ENCODE assay signal across 33 cellular contexts in the genomic region with DNA sequence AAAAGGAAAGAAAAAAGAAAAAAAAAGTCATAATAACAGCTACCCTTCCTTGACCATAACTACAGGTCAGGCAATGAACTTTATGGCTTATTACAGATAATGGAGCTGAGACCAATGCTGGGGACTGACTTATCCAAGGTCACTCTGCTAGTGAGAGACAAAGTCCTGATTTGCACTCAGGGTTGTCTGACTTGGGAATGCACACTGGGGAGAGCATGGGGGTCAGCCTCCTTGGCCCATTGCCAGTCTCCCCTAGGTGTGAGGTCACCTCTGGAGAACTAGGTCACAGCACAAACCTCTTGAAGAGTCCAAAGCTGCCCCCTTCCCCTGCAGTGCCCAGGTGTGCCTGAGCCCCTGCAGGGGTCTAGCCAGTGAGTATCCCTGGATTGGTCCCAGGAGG. TPM values are rescaled to one million over a fixed set of nuclear protein-coding genes. Genes with fewer than 3 reads are reported as not detected.
"Had no signal": no experiment of that assay in that cellular context is flagged by ENCODE, and none has a peak within 500 bp of the region (broad histone marks: within the 10 kb centered on the region; RNA-seq: fewer than 3 reads in every experiment).

No MANE protein-coding gene starts in this region.

- H3K36me3 ChIP-seq: heart left ventricle, left ventricle myocardium inferior, neutrophil, ovary, right atrium auricular region, sigmoid colon, stomach, thyroid gland, transverse colon, upper lobe of right lung had no signal

- H3K4me2 ChIP-seq: smooth muscle cell had no signal

- ATAC-seq: heart left ventricle; mucosa of descending colon; naive thymus-derived CD4-positive, alpha-beta T cell; stimulated activated memory B cell treated with anti-CD40 and anti-IgM and Interleukin-4, amounts not matched to agents 10 μg/mL and 1 μg/mL and 100 μg/mL, for 72 hours; stimulated activated naive CD8-positive, alpha-beta T cell treated with anti-CD3 and anti-CD28 coated beads, Interleukin-15, Interleukin-2, amounts not matched to agents 100 U/mL and 50 U/mL, for 24 hours; upper lobe of right lung had no signal

- DNase-seq: heart left ventricle; hypothalamus; immature natural killer cell; left ventricle myocardium inferior; midbrain; mucosa of descending colon; naive thymus-derived CD4-positive, alpha-beta T cell; occipital lobe; ovary; sigmoid colon; stimulated activated CD4-positive, alpha-beta T cell treated with anti-CD3 and anti-CD28 coated beads, Interleukin-1b, Interleukin-23, amount 100 ng/mL, for 48 hours; stimulated activated CD4-positive, alpha-beta T cell treated with anti-CD3 and anti-CD28 coated beads, Interleukin-2, amount 100 ng/mL, for 48 hours; stimulated activated CD4-positive, alpha-beta T cell treated with anti-CD3 and anti-CD28 coated beads, Interleukin-4, amount 100 ng/mL, for 4 hours; stimulated activated CD8-positive, alpha-beta memory T cell treated with anti-CD3 and anti-CD28 coated beads, Interleukin-4, amount 100 ng/mL, for 48 hours; stimulated activated naive CD8-positive, alpha-beta T cell treated with anti-CD3 and anti-CD28 coated beads, Interleukin-15, Interleukin-2, amounts not matched to agents 100 U/mL and 50 U/mL, for 24 hours; stomach; testis; thyroid gland; transverse colon; upper lobe of right lung had no signal

- H3K4me3 ChIP-seq: heart left ventricle, left ventricle myocardium inferior, lung, mucosa of descending colon, ovary, right atrium auricular region, sigmoid colon, smooth muscle cell, stomach, testis, thyroid gland, transverse colon, upper lobe of right lung had no signal

- H3K27ac ChIP-seq: heart left ventricle, left ventricle myocardium inferior, neutrophil, ovary, right atrium auricular region, sigmoid colon, testis, thyroid gland, transverse colon, upper lobe of right lung had no signal

- FAIRE-seq: islet of Langerhans, urothelium cell line had no signal

- H3K9me3 ChIP-seq: heart left ventricle, left ventricle myocardium inferior, mucosa of descending colon, neutrophil, ovary, right atrium auricular region, sigmoid colon, stomach, testis, thyroid gland, transverse colon, upper lobe of right lung had no signal

- H3K27me3 ChIP-seq: ovary, right atrium auricular region, sigmoid colon, stomach, testis, thyroid gland, transverse colon, upper lobe of right lung had no signal

RNA-seq across cellular contexts. Expression of gene CDC42EP1, which starts 5.3 kb away (rescaled TPM):
- polyA plus RNA-seq: naive thymus-derived CD4-positive, alpha-beta T cell had no signal

RNA-seq across cellular contexts. Expression of gene LGALS2, which starts 24.9 kb away (rescaled TPM):
- total RNA-seq: kidney epithelial cell; left ventricle myocardium inferior; myocyte; natural killer cell treated with Interleukin-12 subunit alpha and Interleukin-12 subunit beta and Interleukin-15 and Interleukin-18, amount 100 ng/mL, for 72 hours; neural crest cell; occipital lobe; pulmonary artery endothelial cell; renal cortical epithelial cell; right atrium auricular region; sigmoid colon; smooth muscle cell; testis; thyroid gland had no signal
